Comparison of ENCODE assay signal across 8 cellular contexts in genomic region chr12:2813214-2813554, GRCh38. TPM values are rescaled to one million over a fixed set of nuclear protein-coding genes. Genes with fewer than 3 reads are reported as not detected.
DNase-seq lines count a peak whose midpoint lies in the region; ATAC-seq and TF ChIP-seq lines count a peak whose summit lies in the region.

No MANE protein-coding gene starts in this region.

- peak; percentile 10 for ATAC-seq in aorta (ENCODE audit: low FRiP score)
- no peak for ATAC-seq in GM19035 (IDR thresholded peaks at IDR 0.05; ENCODE audit: unreplicated experiment)

- H3K27ac ChIP-seq in cardiac muscle cell (peak overlapping the region; percentile 96), mesodermal cell (ENCODE audit: low read depth, low read length, severe bottlenecking) (peak overlapping the region; percentile 99), aorta (ENCODE audit: low read depth in 1 of 2, low read length in 2 of 2) (peak overlapping the region in 1 of 2 donors; percentile 58)

- peak in 1 of 2 donors; percentile 3 for DNase-seq in cardiac muscle cell (ENCODE audit: low read depth in 1 of 2, low spot score in 1 of 2)
- no peak for DNase-seq in cardiac septum (ENCODE audit: low spot score)
- DNase-seq in MCF 10A (ENCODE audit: unreplicated experiment): no peak
- DNase-seq in aorta: no peak
- no peak for DNase-seq in cerebellum (ENCODE audit: low spot score)
- DNase-seq in GM19240 (ENCODE audit: insufficient read length, low spot score): no peak

- peak overlapping the region; percentile 98 for H3K27ac Mint-ChIP-seq in MCF 10A (ENCODE audit: low read depth, unreplicated experiment)

- H3K36me3 ChIP-seq in cardiac muscle cell: peaks cover 9% of the 10 kb centered on the region
- peaks cover 33% of the 10 kb centered on the region for H3K36me3 ChIP-seq in mesodermal cell (ENCODE audit: control insufficient read depth, insufficient read depth, low read length)
- peaks cover 0 to 4% of the 10 kb centered on the region in 2 donors for H3K36me3 ChIP-seq in aorta (ENCODE audit: control insufficient read depth in 1 of 2, insufficient read depth in 2 of 2, low read length in 1 of 2)

- H3K4me1 ChIP-seq in cardiac muscle cell (ENCODE audit: low read depth) (peaks cover 9% of the 10 kb centered on the region), mesodermal cell (ENCODE audit: control insufficient read depth, insufficient read depth, low read length, poor library complexity, severe bottlenecking) (no peaks in the 10 kb centered on the region), aorta (ENCODE audit: control insufficient read depth in 1 of 2, insufficient read depth in 2 of 2, low read length in 2 of 2) (peaks cover 0 to 2% of the 10 kb centered on the region in 2 donors)

- BruUV-seq in MCF 10A (replicated peaks; lab: Mats Ljungman, UMichigan): no TSS peak

- TF ChIP-seq CTCF in cardiac muscle cell (IDR thresholded peaks at IDR 0.05; ENCODE audit: low read depth, low read length): no peak
- no peak for TF ChIP-seq CTCF in MCF 10A (IDR thresholded peaks at IDR 0.05; ENCODE audit: unreplicated experiment)

- peaks cover 16% of the 10 kb centered on the region for H3K36me3 Mint-ChIP-seq in MCF 10A (ENCODE audit: insufficient read depth, unreplicated experiment)

- no peaks in the 10 kb centered on the region for H3K27me3 Mint-ChIP-seq in MCF 10A (ENCODE audit: insufficient read depth, unreplicated experiment)

- WGBS in mesodermal cell (ENCODE audit: insufficient coverage in 2 of 2), 2 experiments: 0 to 6% methylated on average over 3 to 4 of the region's 4 CpGs
- WGBS in aorta, 2 donors: 2% methylated on average over 4 of the region's 4 CpGs

- H3K4me3 ChIP-seq in cardiac muscle cell (peak overlapping the region; percentile 64), mesodermal cell (ENCODE audit: extremely low read depth, insufficient read depth, low read length, poor library complexity, severe bottlenecking) (peak overlapping the region; percentile 74), aorta (ENCODE audit: low read length in 2 of 2) (peak overlapping the region; percentile 60 to 71)

- H3K4me3 Mint-ChIP-seq in MCF 10A (ENCODE audit: unreplicated experiment): peak overlapping the region; percentile 100

- no peaks in the 10 kb centered on the region for H3K9me3 ChIP-seq in cardiac muscle cell (ENCODE audit: low read depth)
- H3K9me3 ChIP-seq in mesodermal cell (ENCODE audit: control insufficient read depth, low read length): no peaks in the 10 kb centered on the region
- no peaks in the 10 kb centered on the region for H3K9me3 ChIP-seq in aorta (ENCODE audit: control insufficient read depth, low read length)

- H3K4me1 Mint-ChIP-seq in MCF 10A (ENCODE audit: insufficient read depth, unreplicated experiment): peaks cover 6% of the 10 kb centered on the region

- intact Hi-C loops in cardiac septum (cut with DNase I): no loop called here
- intact Hi-C loops in MCF 10A (cut with micrococcal nuclease): loop anchor here (1.0 to 2.0 kb wide), 2 partner anchors 18 to 73 kb away; partner anchors contain the start of gene FKBP4
- intact Hi-C loops in aorta (cut with DNase I): loop anchor here in 1 of 2 donors (2.0 to 5.0 kb wide), 2 partner anchors 16 to 79 kb away; partner anchors contain the start of gene TULP3

- no peaks in the 10 kb centered on the region for H3K9me3 Mint-ChIP-seq in MCF 10A (ENCODE audit: unreplicated experiment)

- no peaks in the 10 kb centered on the region for H3K27me3 ChIP-seq in cardiac muscle cell
- H3K27me3 ChIP-seq in aorta (ENCODE audit: control insufficient read depth in 1 of 2, insufficient read depth in 2 of 2, low read length in 1 of 2): no peaks in the 10 kb centered on the region

- CTCF ChIA-PET in MCF 10A (lab: Yijun Ruan, JAX): interaction anchor here (0.6 to 3.8 kb wide), 10 partner anchors 14 to 1225 kb away, joined by 3 to 26 read pairs (median 5); no protein-coding TSS in a partner anchor

- POLR2A ChIA-PET in MCF 10A (lab: Yijun Ruan, JAX): interaction anchor here (0.9 to 7.6 kb wide), 8 partner anchors 8 to 148 kb away, joined by 3 to 128 read pairs (median 4); partner anchors contain the start of genes FKBP4, FOXM1, RHNO1 and TULP3

RNA-seq across cellular contexts. Expression of gene ITFG2, which starts 0.7 kb away (rescaled TPM):
- total RNA-seq in cardiac muscle cell (23.6 and 30.4 TPM in 2 replicates), cardiac septum (13.9 TPM), MCF 10A (2022) (26.5 and 28.1 TPM in 2 replicates), aorta (10 to 100 TPM; 23.9 to 43.7 TPM), cerebellum (20.5 TPM)
- polyA plus RNA-seq in cardiac muscle cell (45.2 and 45.5 TPM in 2 replicates), aorta (10 to 100 TPM in 1 of 2 donors, 1 to 10 TPM in 1; 5.9 to 33.2 TPM)
- polyA plus RNA-seq in mesodermal cell (2013, experiment 1 of 2): 13.6 TPM
- polyA plus RNA-seq in mesodermal cell (2013, experiment 2 of 2): 9.1 TPM

RNA-seq across cellular contexts. Expression of gene FKBP4, which starts 18.4 kb away (rescaled TPM):
- total RNA-seq in cardiac muscle cell: 96.3 and 124 TPM in 2 replicates
- polyA plus RNA-seq in cardiac muscle cell: 112 and 129 TPM in 2 replicates
- total RNA-seq in cardiac septum: 36.5 TPM
- total RNA-seq in MCF 10A (2022): 79.1 and 94.5 TPM in 2 replicates
- polyA plus RNA-seq in mesodermal cell (2013, experiment 1 of 2): 81.4 TPM
- polyA plus RNA-seq in mesodermal cell (2013, experiment 2 of 2): 73.0 TPM
- total RNA-seq in aorta: 10 to 100 TPM; 42.9 to 50.2 TPM
- 10 to 100 TPM; 18.2 to 23.8 TPM for polyA plus RNA-seq in aorta
- 39.7 TPM for total RNA-seq in cerebellum

RNA-seq across cellular contexts. Expression of gene NRIP2, which starts 21.7 kb away (rescaled TPM):
- total RNA-seq in cardiac muscle cell (not detected in 2 replicates), cardiac septum (2.9 TPM), MCF 10A (2022) (not detected in 2 replicates), aorta (1 to 10 TPM; 7.8 to 8.1 TPM), cerebellum (1.7 TPM)
- polyA plus RNA-seq in cardiac muscle cell (1.3 and 1.4 TPM in 2 replicates), aorta (1 to 10 TPM; 1.8 to 7.9 TPM)
- 0.96 TPM for polyA plus RNA-seq in mesodermal cell (2013, experiment 1 of 2)
- polyA plus RNA-seq in mesodermal cell (2013, experiment 2 of 2): 0.76 TPM

RNA-seq across cellular contexts. Expression of gene TEX52, which starts 43.7 kb away (rescaled TPM):
- not detected in 2 replicates for total RNA-seq in cardiac muscle cell
- polyA plus RNA-seq in cardiac muscle cell: 0.15 TPM in 1 of 2 replicates, not detected in the other
- not detected for total RNA-seq in cardiac septum
- not detected in 2 replicates for total RNA-seq in MCF 10A (2022)
- not detected for polyA plus RNA-seq in mesodermal cell (2013, experiment 1 of 2)
- not detected for polyA plus RNA-seq in mesodermal cell (2013, experiment 2 of 2)
- not detected for total RNA-seq in aorta
- polyA plus RNA-seq in aorta: not detected
- not detected for total RNA-seq in cerebellum
